23 cellular contexts compared by ENCODE assay signal in genomic region chr2:21642647-21643046, GRCh38.
DNase-seq lines count a peak whose midpoint lies in the region; ATAC-seq and TF ChIP-seq lines count a peak whose summit lies in the region.
"Had no signal": no experiment of that assay in that cellular context is flagged by ENCODE, and none has a peak within 500 bp of the region (broad histone marks: within the 10 kb centered on the region; RNA-seq: fewer than 3 reads in every experiment).

No MANE protein-coding gene starts in this region.

- H3K27ac ChIP-seq in Panc1 (ENCODE audit: low read length) (no peak overlapping the region), esophagus muscularis mucosa (replicated peaks in 1 of 4) (no peak overlapping the region)
- H3K27ac ChIP-seq: gastrocnemius medialis, KMS-11 had no signal

- H3K9me3 ChIP-seq in Panc1 (ENCODE audit: control insufficient read depth, insufficient read depth, low read depth, low read length) (no peaks in the 10 kb centered on the region), esophagus muscularis mucosa (no peaks in the 10 kb centered on the region)
- H3K9me3 ChIP-seq: gastrocnemius medialis had no signal

- POLR2A ChIA-PET in Panc1 (lab: Charles Lee), result no interaction called here

- H3K4me3 ChIP-seq in Panc1 (ENCODE audit: low read depth in 2 of 2, low read length in 2 of 2) (no peak overlapping the region), esophagus muscularis mucosa (no peak overlapping the region), retinal pigment epithelial cell (ENCODE audit: low read length) (no peak overlapping the region)
- H3K4me3 ChIP-seq: gastrocnemius medialis had no signal

- intact Hi-C loops in Panc1 (cut with micrococcal nuclease; ENCODE audit: unreplicated experiment), result no loop called here
- intact Hi-C loops in esophagus muscularis mucosa (cut with DNase I), result no loop called here

- 72% methylated on average over 6 of the region's 6 CpGs for WGBS in esophagus muscularis mucosa

- H3K4me1 ChIP-seq in Panc1 (ENCODE audit: control insufficient read depth, insufficient read depth, low read length) (no peaks in the 10 kb centered on the region), esophagus muscularis mucosa (no peaks in the 10 kb centered on the region)
- H3K4me1 ChIP-seq: gastrocnemius medialis had no signal

- ATAC-seq in Panc1, result 0 out of 2 replicates have a peak, but pooled peaks have one; percentile 21
- ATAC-seq in GM21526 (IDR thresholded peaks at IDR 0.05; ENCODE audit: low FRiP score, unreplicated experiment), result no peak
- ATAC-seq: esophagus mucosa, gastrocnemius medialis, natural killer cell, sciatic nerve had no signal

- CTCF ChIA-PET in Panc1 (lab: Charles Lee), result no interaction called here

- H3K27me3 ChIP-seq in Panc1 (ENCODE audit: control insufficient read depth, insufficient read depth, low read length) (no peaks in the 10 kb centered on the region), esophagus muscularis mucosa (no peaks in the 10 kb centered on the region)
- H3K27me3 ChIP-seq: gastrocnemius medialis had no signal

- no peaks in the 10 kb centered on the region for H3K36me3 ChIP-seq in Panc1 (ENCODE audit: control insufficient read depth, insufficient read depth, low read length)
- H3K36me3 ChIP-seq in esophagus muscularis mucosa, result no peaks in the 10 kb centered on the region
- H3K36me3 ChIP-seq: gastrocnemius medialis had no signal

- no peak for TF ChIP-seq EP300 in esophagus muscularis mucosa (IDR thresholded peaks at IDR 0.05)

- no peak for TF ChIP-seq CTCF in Panc1 (IDR thresholded peaks at IDR 0.05)
- no peak for TF ChIP-seq CTCF in esophagus muscularis mucosa (IDR thresholded peaks at IDR 0.05)
- TF ChIP-seq CTCF in retinal pigment epithelial cell (conservative IDR thresholded peaks at IDR 0.05; ENCODE audit: low read depth, low read length), result no peak

- in situ Hi-C loops in Panc1 (cut with HindIII; ENCODE audit: low pct_unique_long_range_greater_than_20kb, low sequenced_read_pairs), result no loop called here

- no peak for TF ChIP-seq POLR2A in esophagus muscularis mucosa (IDR thresholded peaks at IDR 0.05; ENCODE audit: low read depth)

- no TSS peak for BruUV-seq in Panc1 (replicated peaks; lab: Mats Ljungman, UMichigan)

- DNase-seq in NCI-H82 (lab: John Stamatoyannopoulos, UW), result peak; percentile 43
- DNase-seq in NCI-H82 treated with DMSO at 0.1 percent for 48 hours (lab: John Stamatoyannopoulos, UW; ENCODE audit: unreplicated experiment), result no peak
- DNase-seq in Panc1 (ENCODE audit: low read depth, low spot score), result no peak
- peak; percentile 90 for DNase-seq in esophagus muscularis mucosa (ENCODE audit: extremely low spot score)
- DNase-seq in retinal pigment epithelial cell (ENCODE audit: low read depth), result peak; percentile 69
- no peak for DNase-seq in AG08395 (ENCODE audit: low spot score)
- DNase-seq in NCI-H774 (lab: John Stamatoyannopoulos, UW), result no peak
- DNase-seq: activated B cell treated with CpG ODN at 0.5 μM for 24 hours; activated CD4-positive, alpha-beta T cell treated with anti-CD3 and anti-CD28 coated beads, Interleukin-2, amount 50 U/mL, for 48 hours; activated CD8-positive, alpha-beta memory T cell treated with anti-CD3 and anti-CD28 coated beads, Interleukin-2, amount 50 U/mL, for 48 hours; activated naive CD8-positive, alpha-beta T cell treated with anti-CD3 and anti-CD28 coated beads for 36 hours; effector CD4-positive, alpha-beta T cell; gastrocnemius medialis; GOT3; midbrain; natural killer cell; NCI-H1930; NCI-H345; RPMI8226 had no signal

Comparison
In these comparisons a context has a peak if more than half of its experiments do, and no peak if none do; other contexts are left out.
1. DNase-seq: peak in NCI-H82 (single experiment), esophagus muscularis mucosa (single experiment) and retinal pigment epithelial cell (single experiment); none in NCI-H82 treated with DMSO at 0.1 percent for 48 hours (single experiment), Panc1 (single experiment), AG08395 (single experiment) and NCI-H774 (single experiment).